ENCODE assay signal across 8 cellular contexts in the genomic region with DNA sequence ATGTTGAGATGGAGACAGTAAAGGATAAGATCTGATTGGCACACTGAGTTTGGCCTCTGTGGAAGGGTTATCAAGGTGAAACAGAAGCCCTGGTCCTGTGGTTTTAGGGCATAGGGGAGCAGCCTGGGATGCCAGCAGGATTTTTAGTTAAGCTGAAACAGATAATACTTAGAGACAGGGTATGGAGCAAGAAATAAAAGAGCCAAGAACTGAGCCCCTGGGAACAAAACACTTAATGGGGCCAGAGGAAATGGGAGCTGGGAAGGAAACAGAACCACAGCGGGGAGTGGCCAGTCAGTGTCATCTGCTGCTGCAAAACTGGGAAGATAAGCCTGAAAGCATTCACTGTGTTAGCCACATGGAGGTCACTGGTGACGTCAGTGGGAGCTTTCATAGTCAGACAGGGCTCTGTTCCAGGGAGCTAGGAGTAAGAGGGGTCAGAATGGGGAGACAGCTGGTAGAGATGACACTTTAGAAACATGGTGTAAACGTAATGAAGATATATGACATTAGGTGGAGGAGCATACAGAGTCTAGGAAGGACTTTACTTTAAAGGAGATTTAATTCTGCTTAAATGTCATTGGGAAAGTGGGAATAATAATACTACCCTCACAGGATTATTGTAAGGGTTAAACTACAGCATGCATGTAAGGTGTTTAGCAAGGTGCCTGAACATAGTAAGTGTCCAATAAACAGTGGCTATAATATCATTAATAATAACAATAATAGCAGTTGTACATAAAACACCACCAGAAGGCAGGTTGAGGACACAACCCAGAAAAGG.
DNase-seq lines count a peak whose midpoint lies in the region; ATAC-seq and TF ChIP-seq lines count a peak whose summit lies in the region.

No MANE protein-coding gene starts in this region.

- no peaks in the 10 kb centered on the region for H3K36me3 ChIP-seq in right atrium auricular region

- ATAC-seq in HG02642 (IDR thresholded peaks at IDR 0.05; ENCODE audit: poor library complexity, unreplicated experiment): no peak

- peaks cover 0 to 17% of the 10 kb centered on the region in 2 donors for H3K4me1 ChIP-seq in right atrium auricular region

- no peaks in the 10 kb centered on the region for H3K27me3 ChIP-seq in right atrium auricular region

- peak; percentile 13 for DNase-seq in HuH-7.5 (ENCODE audit: low spot score)
- DNase-seq in amniotic epithelial cell (ENCODE audit: low read depth): peak; percentile 97
- peak; percentile 92 for DNase-seq in right atrium auricular region (ENCODE audit: low spot score)
- DNase-seq in retinal pigment epithelial cell (ENCODE audit: low read depth): peak; percentile 30
- DNase-seq in COLO668 (lab: John Stamatoyannopoulos, UW; ENCODE audit: unreplicated experiment): no peak
- no peak for DNase-seq in GM10248 (ENCODE audit: extremely low spot score)
- no peak for DNase-seq in DMS153 treated with DMSO at 0.1 percent for 48 hours (lab: John Stamatoyannopoulos, UW; ENCODE audit: unreplicated experiment)

- no peak overlapping the region for H3K4me3 ChIP-seq in right atrium auricular region
- no peak overlapping the region for H3K4me3 ChIP-seq in retinal pigment epithelial cell (ENCODE audit: low read length)

- POLR2A ChIA-PET in GM10248 (lab: Yijun Ruan, JAX): no interaction called here

- no peaks in the 10 kb centered on the region for H3K9me3 ChIP-seq in right atrium auricular region

- CTCF ChIA-PET in GM10248 (lab: Yijun Ruan, JAX): no interaction called here

- no peak overlapping the region for H3K27ac ChIP-seq in right atrium auricular region

- no peak for TF ChIP-seq CTCF in right atrium auricular region (IDR thresholded peaks at IDR 0.05)
- no peak for TF ChIP-seq CTCF in retinal pigment epithelial cell (conservative IDR thresholded peaks at IDR 0.05; ENCODE audit: low read depth, low read length)
- TF ChIP-seq CTCF in GM10248 (IDR thresholded peaks at IDR 0.05; ENCODE audit: control extremely low read depth, extremely low read depth, low read depth, missing control alignments): no peak

Comparison
In these comparisons a context has a peak if more than half of its experiments do, and no peak if none do; other contexts are left out.
1. DNase-seq: peak in HuH-7.5 (single experiment), amniotic epithelial cell (single experiment), right atrium auricular region (single experiment) and retinal pigment epithelial cell (single experiment); none in COLO668 (single experiment), GM10248 (single experiment) and DMS153 treated with DMSO at 0.1 percent for 48 hours (single experiment).